Comparison of ENCODE assay signal across 9 cellular contexts in the genomic region with DNA sequence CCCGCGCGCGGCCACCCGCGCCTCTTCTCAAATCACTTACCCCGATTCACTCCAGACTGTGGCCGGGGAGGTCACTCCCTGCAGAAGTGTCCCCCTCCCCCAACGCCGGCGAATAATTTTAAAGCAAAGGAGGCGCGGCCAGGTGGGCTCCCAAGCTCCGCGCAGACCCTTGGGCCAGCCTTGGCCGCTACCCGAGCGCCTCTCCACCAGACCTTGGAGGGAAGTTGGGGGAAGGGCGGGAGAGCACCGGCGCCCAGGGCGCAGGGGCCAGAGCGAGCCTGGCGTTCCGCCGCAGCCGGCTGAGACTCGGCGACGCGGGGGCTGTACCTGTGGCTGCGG. TPM values are rescaled to one million over a fixed set of nuclear protein-coding genes. Genes with fewer than 3 reads are reported as not detected.
A peak's percentile ranks its signal among the peaks of the same experiment; 100 is the strongest.
DNase-seq lines count a peak whose midpoint lies in the region; ATAC-seq and TF ChIP-seq lines count a peak whose summit lies in the region.
"Had no signal": no experiment of that assay in that cellular context is flagged by ENCODE, and none has a peak within 500 bp of the region (broad histone marks: within the 10 kb centered on the region; RNA-seq: fewer than 3 reads in every experiment).

No MANE protein-coding gene starts in this region.

- no peaks in the 10 kb centered on the region for H3K4me1 ChIP-seq in SK-N-SH (ENCODE audit: control insufficient read depth in 1 of 2, insufficient read depth in 2 of 2, low read depth in 1 of 2, low read length in 1 of 2)
- H3K4me1 ChIP-seq in left lung, result peaks cover 35 to 58% of the 10 kb centered on the region in 2 donors
- peaks cover 51 to 63% (median 58%) of the 10 kb centered on the region in 4 donors for H3K4me1 ChIP-seq in stomach

- peak overlapping the region; percentile 79 for H3K4me3 Mint-ChIP-seq in activated naive CD8-positive, alpha-beta T cell treated with anti-CD3 and anti-CD28 coated beads, Interleukin-2, amount 10 ng/mL, durations not matched to agents 7 days and 5 days
- H3K4me3 Mint-ChIP-seq in activated T-helper 1 cell treated with anti-CD3 and anti-CD28 coated beads, Interleukin-12 subunit alpha, Interleukin-12 subunit beta, Interleukin-2, Interleukin-4 antibody, amounts not matched to agents 30 ng/mL and 10 ng/mL and 1 ng/mL, durations not matched to agents 14 hours and 24 hours and 36 hours, result no peak overlapping the region

- H3K79me2 ChIP-seq in SK-N-SH (ENCODE audit: insufficient read depth), result no peaks in the 10 kb centered on the region

- no peaks in the 10 kb centered on the region for H4K20me1 ChIP-seq in SK-N-SH (ENCODE audit: insufficient read depth)

- 0% methylated on average over 8 of the region's 32 CpGs for WGBS in SK-N-SH (ENCODE audit: low lambda C conversion rate)
- WGBS in stomach, 5 donors, result 1 to 8% (median 5%) methylated on average over 12 to 32 of the region's 32 CpGs

- H3K27ac ChIP-seq in SK-N-SH (ENCODE audit: low read depth in 2 of 2, low read length in 1 of 2) (no peak overlapping the region), left lung (no peak overlapping the region), stomach (peak overlapping the region in 1 of 5 donors; percentile 93)

- intact Hi-C loops in left lung (cut with DNase I) (loop anchor here in 1 of 2 donors (10.0 kb wide), 1 partner anchor 499 kb away; no protein-coding TSS in a partner anchor), stomach (cut with DNase I; ENCODE audit: low total_unique reads) (no loop called here)
- intact Hi-C loops in activated T-helper 1 cell treated with anti-CD3 and anti-CD28 coated beads, Interleukin-12 subunit alpha, Interleukin-12 subunit beta, Interleukin-2, Interleukin-4 antibody, amounts not matched to agents 30 ng/mL and 10 ng/mL and 1 ng/mL, durations not matched to agents 14 hours and 24 hours and 36 hours (cut with micrococcal nuclease), result loop anchor here (5.0 kb wide), 1 partner anchor 252 kb away; the partner anchor contains the start of gene ODAD2

- POLR2A ChIA-PET in SK-N-SH (lab: Yijun Ruan, JAX), result no interaction called here
- POLR2A ChIA-PET in activated naive CD8-positive, alpha-beta T cell treated with anti-CD3 and anti-CD28 coated beads, Interleukin-2, amount 10 ng/mL, durations not matched to agents 7 days and 5 days (lab: Charles Lee), result no interaction called here

- H3K4me3 ChIP-seq in SK-N-SH (ENCODE audit: low read depth in 2 of 2, low read length in 1 of 2), result no peak overlapping the region
- peak overlapping the region; percentile 9 to 61 for H3K4me3 ChIP-seq in left lung
- H3K4me3 ChIP-seq in stomach, result peak overlapping the region; percentile 60 to 77 (median 72)

- H3K27me3 Mint-ChIP-seq in activated naive CD8-positive, alpha-beta T cell treated with anti-CD3 and anti-CD28 coated beads, Interleukin-2, amount 10 ng/mL, durations not matched to agents 7 days and 5 days, result peaks cover 66% of the 10 kb centered on the region
- H3K27me3 Mint-ChIP-seq in activated T-helper 1 cell treated with anti-CD3 and anti-CD28 coated beads, Interleukin-12 subunit alpha, Interleukin-12 subunit beta, Interleukin-2, Interleukin-4 antibody, amounts not matched to agents 30 ng/mL and 10 ng/mL and 1 ng/mL, durations not matched to agents 14 hours and 24 hours and 36 hours (ENCODE audit: insufficient read depth), result peaks cover 60% of the 10 kb centered on the region

- no peak for TF ChIP-seq POLR2A in stomach (IDR thresholded peaks at IDR 0.05)

- no peak overlapping the region for H3K9ac ChIP-seq in SK-N-SH

- no peak overlapping the region for H2AFZ ChIP-seq in SK-N-SH (ENCODE audit: low read depth)

- no peak overlapping the region for H3K27ac Mint-ChIP-seq in activated naive CD8-positive, alpha-beta T cell treated with anti-CD3 and anti-CD28 coated beads, Interleukin-2, amount 10 ng/mL, durations not matched to agents 7 days and 5 days
- no peak overlapping the region for H3K27ac Mint-ChIP-seq in activated T-helper 1 cell treated with anti-CD3 and anti-CD28 coated beads, Interleukin-12 subunit alpha, Interleukin-12 subunit beta, Interleukin-2, Interleukin-4 antibody, amounts not matched to agents 30 ng/mL and 10 ng/mL and 1 ng/mL, durations not matched to agents 14 hours and 24 hours and 36 hours

- H3K27me3 ChIP-seq in SK-N-SH (ENCODE audit: insufficient read depth) (peaks cover 76% of the 10 kb centered on the region), left lung (peaks cover 89 to 100% of the 10 kb centered on the region in 2 donors), stomach (peaks cover 0 to 100% (median 69%) of the 10 kb centered on the region in 3 donors)

- TF ChIP-seq EP300 in SK-N-SH (IDR thresholded peaks at IDR 0.05; ENCODE audit: borderline replicate concordance in 1 of 2, low read depth in 1 of 2, low read length in 1 of 2), result no peak
- TF ChIP-seq EP300 in stomach (IDR thresholded peaks at IDR 0.05), result no peak

- H3K36me3 ChIP-seq in SK-N-SH (replicated peaks in 1 of 2; ENCODE audit: control insufficient read depth in 1 of 2, insufficient read depth in 2 of 2, low read length in 1 of 2) (no peaks in the 10 kb centered on the region), left lung (no peaks in the 10 kb centered on the region), stomach (no peaks in the 10 kb centered on the region)

- no peak overlapping the region for H3K4me2 ChIP-seq in SK-N-SH

- no peaks in the 10 kb centered on the region for H3K9me2 ChIP-seq in SK-N-SH

- DNase-seq in SK-N-SH (peak; percentile 14), left lung (no peak), stomach (no peak)
- DNase-seq in activated naive CD8-positive, alpha-beta T cell treated with anti-CD3 and anti-CD28 coated beads, Interleukin-2, amount 10 ng/mL, durations not matched to agents 7 days and 5 days, result peak; percentile 41
- DNase-seq in activated T-helper 1 cell treated with anti-CD3 and anti-CD28 coated beads, Interleukin-12 subunit alpha, Interleukin-12 subunit beta, Interleukin-2, Interleukin-4 antibody, amounts not matched to agents 30 ng/mL and 10 ng/mL and 1 ng/mL, durations not matched to agents 14 hours and 24 hours and 36 hours (ENCODE audit: low spot score), result no peak
- DNase-seq: NCI-H345 had no signal

- TF ChIP-seq CTCF in SK-N-SH (IDR thresholded peaks at IDR 0.05) (no peak), left lung (IDR thresholded peaks at IDR 0.05) (no peak), stomach (IDR thresholded peaks at IDR 0.05) (no peak)

- no peaks in the 10 kb centered on the region for H3F3A ChIP-seq in SK-N-SH (replicated peaks; ENCODE audit: insufficient read depth)

- H3K9me3 ChIP-seq in SK-N-SH (no peaks in the 10 kb centered on the region), left lung (no peaks in the 10 kb centered on the region), stomach (no peaks in the 10 kb centered on the region)

- H3K9me3 Mint-ChIP-seq in activated naive CD8-positive, alpha-beta T cell treated with anti-CD3 and anti-CD28 coated beads, Interleukin-2, amount 10 ng/mL, durations not matched to agents 7 days and 5 days, result no peaks in the 10 kb centered on the region
- no peaks in the 10 kb centered on the region for H3K9me3 Mint-ChIP-seq in activated T-helper 1 cell treated with anti-CD3 and anti-CD28 coated beads, Interleukin-12 subunit alpha, Interleukin-12 subunit beta, Interleukin-2, Interleukin-4 antibody, amounts not matched to agents 30 ng/mL and 10 ng/mL and 1 ng/mL, durations not matched to agents 14 hours and 24 hours and 36 hours

- no peak for ATAC-seq in SK-N-SH treated with all-trans-retinoic acid at 6 μM for 48 hours
- no peak for ATAC-seq in activated naive CD8-positive, alpha-beta T cell treated with anti-CD3 and anti-CD28 coated beads, Interleukin-2, amount 10 ng/mL, durations not matched to agents 7 days and 5 days (ENCODE audit: low read depth)
- no peak for ATAC-seq in left lung
- no peak for ATAC-seq in HG02973 (IDR thresholded peaks at IDR 0.05; ENCODE audit: unreplicated experiment)
- no peak for ATAC-seq in HG02678 (IDR thresholded peaks at IDR 0.05; ENCODE audit: unreplicated experiment)

- CTCF ChIA-PET in SK-N-SH (lab: Yijun Ruan, JAX), result no interaction called here

- H3K4me1 Mint-ChIP-seq in activated naive CD8-positive, alpha-beta T cell treated with anti-CD3 and anti-CD28 coated beads, Interleukin-2, amount 10 ng/mL, durations not matched to agents 7 days and 5 days, result peaks cover 19% of the 10 kb centered on the region
- peaks cover 34% of the 10 kb centered on the region for H3K4me1 Mint-ChIP-seq in activated T-helper 1 cell treated with anti-CD3 and anti-CD28 coated beads, Interleukin-12 subunit alpha, Interleukin-12 subunit beta, Interleukin-2, Interleukin-4 antibody, amounts not matched to agents 30 ng/mL and 10 ng/mL and 1 ng/mL, durations not matched to agents 14 hours and 24 hours and 36 hours (ENCODE audit: low read depth)

- no peak for TF ChIP-seq RAD21 in SK-N-SH (IDR thresholded peaks at IDR 0.05; ENCODE audit: low read length)

- no peaks in the 10 kb centered on the region for H3K36me3 Mint-ChIP-seq in activated naive CD8-positive, alpha-beta T cell treated with anti-CD3 and anti-CD28 coated beads, Interleukin-2, amount 10 ng/mL, durations not matched to agents 7 days and 5 days
- H3K36me3 Mint-ChIP-seq in activated T-helper 1 cell treated with anti-CD3 and anti-CD28 coated beads, Interleukin-12 subunit alpha, Interleukin-12 subunit beta, Interleukin-2, Interleukin-4 antibody, amounts not matched to agents 30 ng/mL and 10 ng/mL and 1 ng/mL, durations not matched to agents 14 hours and 24 hours and 36 hours (ENCODE audit: low read depth), result peaks cover 5% of the 10 kb centered on the region

TF ChIP-seq in SK-N-SH, 30 proteins besides CTCF, POLR2A, EP300 and RAD21 (continues in another document):
- TF ChIP-seq POLR2AphosphoS5 (IDR thresholded peaks at IDR 0.05; ENCODE audit: low read depth, low read length), result no peak
- no peak for TF ChIP-seq CHD2 (IDR thresholded peaks at IDR 0.05; ENCODE audit: low read length, partially characterized antibody)
- TF ChIP-seq FOXM1 (IDR thresholded peaks at IDR 0.05; ENCODE audit: low read depth), result no peak

TF ChIP-seq in SK-N-SH treated with all-trans-retinoic acid at 6 μM for 48 hours, 23 proteins besides CTCF, POLR2A, EP300 and RAD21 (continues in another document):
- no peak for TF ChIP-seq SNAI2 (CRISPR knock-in tag; IDR thresholded peaks at IDR 0.05)

RNA-seq across cellular contexts. Expression of gene MKX, which starts 0.3 kb away (rescaled TPM):
- polyA plus RNA-seq in SK-N-SH (2012; rRNA removed) (not detected in 2 replicates), stomach (under 1 TPM in 2 of 3 donors, not detected in 1; 0.06 to 0.33 TPM)
- not detected in 2 replicates for polyA plus RNA-seq in SK-N-SH (2012; cell fraction: cytosol; rRNA removed)
- polyA plus RNA-seq in SK-N-SH (2012; cell fraction: nucleus; rRNA removed), result not detected in 2 replicates
- total RNA-seq in activated naive CD8-positive, alpha-beta T cell treated with anti-CD3 and anti-CD28 coated beads, Interleukin-2, amount 10 ng/mL, durations not matched to agents 7 days and 5 days, result under 1 TPM in 1 of 2 experiments, not detected in 1; 0.08 TPM
- total RNA-seq in left lung (1 to 10 TPM in 1 of 2 donors, under 1 TPM in 1; 0.29 to 1.3 TPM), stomach (10 to 100 TPM in 2 of 5 donors, 1 to 10 TPM in 2, not detected in 1; 1.6 to 24.1 (median 12.2) TPM)
- not detected in 2 replicates for total RNA-seq in activated T-helper 1 cell treated with anti-CD3 and anti-CD28 coated beads, Interleukin-12 subunit alpha, Interleukin-12 subunit beta, Interleukin-2, Interleukin-4 antibody, amounts not matched to agents 30 ng/mL and 10 ng/mL and 1 ng/mL, durations not matched to agents 14 hours and 24 hours and 36 hours

Comparison
In these comparisons a context has a peak if more than half of its experiments do, and no peak if none do; other contexts are left out.
1. DNase-seq: peak in SK-N-SH (single experiment) and activated naive CD8-positive, alpha-beta T cell treated with anti-CD3 and anti-CD28 coated beads, Interleukin-2, amount 10 ng/mL, durations not matched to agents 7 days and 5 days (single experiment); none in left lung (0 of 2), stomach (single experiment) and activated T-helper 1 cell treated with anti-CD3 and anti-CD28 coated beads, Interleukin-12 subunit alpha, Interleukin-12 subunit beta, Interleukin-2, Interleukin-4 antibody, amounts not matched to agents 30 ng/mL and 10 ng/mL and 1 ng/mL, durations not matched to agents 14 hours and 24 hours and 36 hours (single experiment).
2. H3K4me3 ChIP-seq: peak in left lung (2 of 2) and stomach (4 of 4); none in SK-N-SH (0 of 2).